Comparison of ENCODE assay signal across 11 cellular contexts in genomic region chr20:3901028-3901746, GRCh38. TPM values are rescaled to one million over a fixed set of nuclear protein-coding genes. Genes with fewer than 3 reads are reported as not detected.
A peak's percentile ranks its signal among the peaks of the same experiment; 100 is the strongest.
DNase-seq lines count a peak whose midpoint lies in the region; ATAC-seq and TF ChIP-seq lines count a peak whose summit lies in the region.
"Had no signal": no experiment of that assay in that cellular context is flagged by ENCODE, and none has a peak within 500 bp of the region (broad histone marks: within the 10 kb centered on the region; RNA-seq: fewer than 3 reads in every experiment).

No MANE protein-coding gene starts in this region.

- H3K9me3 ChIP-seq in HEK293 (ENCODE audit: control insufficient read depth, insufficient read depth, low read depth, low read length) (no peaks in the 10 kb centered on the region), skeletal muscle tissue (ENCODE audit: control insufficient read depth in 3 of 3, low read length in 3 of 3) (no peaks in the 10 kb centered on the region), WERI-Rb-1 (ENCODE audit: severe bottlenecking) (no peaks in the 10 kb centered on the region)

- no peak overlapping the region for H3K4me3 ChIP-seq in HEK293 (ENCODE audit: low read depth, low read length)
- H3K4me3 ChIP-seq in skeletal muscle tissue (ENCODE audit: low read length in 3 of 3) = peak overlapping the region in 1 of 3 donors; percentile 30
- no peak overlapping the region for H3K4me3 ChIP-seq in WERI-Rb-1 (ENCODE audit: low read depth, low read length)

- H3K27ac ChIP-seq in HEK293 (ENCODE audit: extremely low read depth, low read depth, low read length) = no peak overlapping the region
- peak overlapping the region; percentile 76 for H3K27ac ChIP-seq in epithelial cell of prostate
- peak overlapping the region; percentile 36 for H3K27ac ChIP-seq in skeletal muscle tissue (ENCODE audit: low read depth, low read length)
- H3K27ac ChIP-seq in WERI-Rb-1 = no peak overlapping the region

- ATAC-seq in HG02571 (IDR thresholded peaks at IDR 0.05; ENCODE audit: unreplicated experiment) = no peak

- peak; percentile 39 for DNase-seq in SKM-1 (lab: John Stamatoyannopoulos, UW; ENCODE audit: unreplicated experiment)
- DNase-seq in epithelial cell of prostate (ENCODE audit: low read depth, low spot score) = no peak
- no peak for DNase-seq in NCI-H1048 (lab: John Stamatoyannopoulos, UW)
- no peak for DNase-seq in GM19240 (ENCODE audit: insufficient read length, low spot score)
- no peak for DNase-seq in WERI-Rb-1
- DNase-seq: activated effector memory CD4-positive, alpha-beta T cell treated with anti-CD3 and anti-CD28 coated beads, Interleukin-2, amount 50 U/mL, for 16 hours; head of caudate nucleus; stimulated activated naive CD4-positive, alpha-beta T cell had no signal

- H3K27me3 ChIP-seq in skeletal muscle tissue (ENCODE audit: control insufficient read depth in 3 of 3, insufficient read depth in 3 of 3, low read length in 3 of 3) (no peaks in the 10 kb centered on the region), WERI-Rb-1 (ENCODE audit: insufficient read depth, low read depth, severe bottlenecking) (no peaks in the 10 kb centered on the region)

- peaks cover 47% of the 10 kb centered on the region for H3K4me1 ChIP-seq in HEK293 (ENCODE audit: control insufficient read depth, insufficient read depth, low read length)
- peaks cover 10 to 24% (median 17%) of the 10 kb centered on the region in 3 donors for H3K4me1 ChIP-seq in skeletal muscle tissue (ENCODE audit: control insufficient read depth in 3 of 3, insufficient read depth in 3 of 3, low read length in 3 of 3)

- POLR2A ChIA-PET in HEK293 (lab: Yijun Ruan, JAX) = no interaction called here

- CTCF ChIA-PET in HEK293 (lab: Yijun Ruan, JAX) = interaction anchor here (0.6 to 1.0 kb wide), 4 partner anchors 83 to 247 kb away, joined by 3 to 4 read pairs (median 3); no protein-coding TSS in a partner anchor

- TF ChIP-seq CTCF in HEK293 (tag by site-specific recombination; IDR thresholded peaks at IDR 0.05) = no peak
- no peak for TF ChIP-seq CTCF in WERI-Rb-1 (IDR thresholded peaks at IDR 0.05; ENCODE audit: low read depth, low read length)

- H3K36me3 ChIP-seq in HEK293 (ENCODE audit: control insufficient read depth in 2 of 2, insufficient read depth in 1 of 2, low read length in 2 of 2) (peaks cover 5 to 11% of the 10 kb centered on the region in 2 experiments; a peak in 2 of 3 replicates), skeletal muscle tissue (ENCODE audit: control insufficient read depth in 3 of 3, insufficient read depth in 3 of 3, low read length in 3 of 3) (no peaks in the 10 kb centered on the region), WERI-Rb-1 (peaks cover 19% of the 10 kb centered on the region)

- peak overlapping the region in 1 of 3 donors; percentile 32 for H3K9ac ChIP-seq in skeletal muscle tissue (ENCODE audit: low read depth in 1 of 3, low read length in 3 of 3)

TF ChIP-seq in HEK293, 187 proteins besides CTCF, POLR2A, EP300 and RAD21 (continues in another document):
- TF ChIP-seq ZBTB48 (tag by site-specific recombination; IDR thresholded peaks at IDR 0.05) (no peak), PRDM6 (tag by site-specific recombination; IDR thresholded peaks at IDR 0.05) (no peak), ZNF707 (tag by site-specific recombination; IDR thresholded peaks at IDR 0.05) (no peak), ZNF121 (tag by site-specific recombination; IDR thresholded peaks at IDR 0.05) (peak; percentile 74; the same call in 1 of the 2 replicates), ZNF362 (tag by site-specific recombination; IDR thresholded peaks at IDR 0.05) (peak; percentile 85), HOXC10 (CRISPR knock-in tag; IDR thresholded peaks at IDR 0.05) (no peak), ZSCAN16 (tag by site-specific recombination; IDR thresholded peaks at IDR 0.05) (no peak), ZNF394 (tag by site-specific recombination; IDR thresholded peaks at IDR 0.05; ENCODE audit: borderline replicate concordance) (peak; percentile 70; the same call in 1 of the 2 replicates), ZNF169 (tag by site-specific recombination; IDR thresholded peaks at IDR 0.05) (no peak), ATF2 (tag by site-specific recombination; IDR thresholded peaks at IDR 0.05; ENCODE audit: low read depth) (no peak), KLF10 (tag by site-specific recombination; IDR thresholded peaks at IDR 0.05) (no peak), ZNF266 (tag by site-specific recombination; IDR thresholded peaks at IDR 0.05; ENCODE audit: low read depth) (no peak), OVOL3 (tag by site-specific recombination; IDR thresholded peaks at IDR 0.05) (no peak), KLF7 (tag by site-specific recombination; IDR thresholded peaks at IDR 0.05; ENCODE audit: borderline replicate concordance) (no peak), AEBP2 (tag by site-specific recombination; IDR thresholded peaks at IDR 0.05; ENCODE audit: borderline replicate concordance) (no peak), ZNF580 (tag by site-specific recombination; IDR thresholded peaks at IDR 0.05) (no peak), ZNF488 (tag by site-specific recombination; IDR thresholded peaks at IDR 0.05) (no peak), ZSCAN18 (tag by site-specific recombination; IDR thresholded peaks at IDR 0.05) (no peak), ZNF529 (tag by site-specific recombination; IDR thresholded peaks at IDR 0.05; ENCODE audit: insufficient replicate concordance) (no peak)

RNA-seq across cellular contexts. Expression of gene PANK2, which starts 12.0 kb away (rescaled TPM):
- total RNA-seq in skeletal muscle tissue = 39.7 TPM

RNA-seq across cellular contexts. Expression of gene MAVS, which starts 54.6 kb away (rescaled TPM):
- 14.6 TPM for total RNA-seq in skeletal muscle tissue

Comparison
In these comparisons a context has a peak if more than half of its experiments do, and no peak if none do; other contexts are left out.
1. H3K27ac ChIP-seq: peak in epithelial cell of prostate (single experiment) and skeletal muscle tissue (single experiment); none in HEK293 (single experiment) and WERI-Rb-1 (single experiment).